ENCODE assay signal across 12 cellular contexts in the genomic region with DNA sequence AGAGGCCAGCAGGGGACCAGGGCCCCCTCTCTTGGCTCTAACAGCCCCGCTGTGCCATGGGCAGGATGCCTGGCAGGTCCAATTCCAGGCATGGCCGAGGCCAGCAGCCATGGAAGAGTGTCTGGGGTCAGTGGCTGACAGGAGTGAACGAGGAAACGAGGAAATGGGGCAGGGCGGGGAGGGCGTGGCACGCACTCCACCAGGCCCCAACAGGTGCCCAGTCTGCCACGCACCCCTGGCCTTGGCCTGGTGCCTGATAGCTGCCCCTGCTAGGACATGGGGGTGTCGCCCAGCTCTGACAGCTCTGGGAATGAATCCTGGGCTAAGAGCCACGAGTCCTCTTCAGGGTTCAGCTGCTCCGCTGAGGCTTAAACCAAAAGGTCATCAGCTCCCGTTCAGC. TPM values are rescaled to one million over a fixed set of nuclear protein-coding genes. Genes with fewer than 3 reads are reported as not detected.
DNase-seq lines count a peak whose midpoint lies in the region; ATAC-seq and TF ChIP-seq lines count a peak whose summit lies in the region.
"Had no signal": no experiment of that assay in that cellular context is flagged by ENCODE, and none has a peak within 500 bp of the region (broad histone marks: within the 10 kb centered on the region; RNA-seq: fewer than 3 reads in every experiment).

No MANE protein-coding gene starts in this region.

- no TSS peak for BruUV-seq in PC-9 (replicated peaks; lab: Mats Ljungman, UMichigan)

- H3F3A ChIP-seq in PC-9 (ENCODE audit: insufficient read depth, low read depth): peaks cover 50% of the 10 kb centered on the region

- no peaks in the 10 kb centered on the region for H3K36me3 Mint-ChIP-seq in CD8-positive, alpha-beta memory T cell

- no peak overlapping the region for H3K4me3 ChIP-seq in CD8-positive, alpha-beta memory T cell (ENCODE audit: low read length)
- H3K4me3 ChIP-seq in PC-9: no peak overlapping the region
- no peak overlapping the region for H3K4me3 ChIP-seq in right atrium auricular region
- no peak overlapping the region for H3K4me3 ChIP-seq in psoas muscle
- H3K4me3 ChIP-seq: suprapubic skin had no signal

- DNase-seq in CD8-positive, alpha-beta memory T cell: no peak
- DNase-seq in PC-9: peak; percentile 61 to 66
- DNase-seq in right atrium auricular region (ENCODE audit: low spot score): no peak
- DNase-seq in psoas muscle: peak in 1 of 2 donors; percentile 27
- DNase-seq in epidermal melanocyte (ENCODE audit: insufficient read length, low spot score): no peak
- DNase-seq in H4 (ENCODE audit: low spot score): no peak
- no peak for DNase-seq in stimulated activated naive CD4-positive, alpha-beta T cell (lab: John Stamatoyannopoulos, UW)
- DNase-seq in NCI-H446 (lab: John Stamatoyannopoulos, UW): no peak
- DNase-seq: head of caudate nucleus, mesendoderm, NCI-H226 had no signal

- H3K9me3 Mint-ChIP-seq in CD8-positive, alpha-beta memory T cell: no peaks in the 10 kb centered on the region

- no peaks in the 10 kb centered on the region for H3K27me3 Mint-ChIP-seq in CD8-positive, alpha-beta memory T cell

- peaks cover 27% of the 10 kb centered on the region for H3K4me1 ChIP-seq in CD8-positive, alpha-beta memory T cell (ENCODE audit: insufficient read depth, low read length)
- H3K4me1 ChIP-seq in PC-9 (replicated peaks; ENCODE audit: insufficient read depth) (peaks cover 75% of the 10 kb centered on the region), right atrium auricular region (peaks cover 0 to 62% of the 10 kb centered on the region in 2 donors), psoas muscle (peaks cover 48% of the 10 kb centered on the region)

- peak overlapping the region in 7 of 8 donors; percentile 94 to 98 (median 96) for H3K27ac Mint-ChIP-seq in CD8-positive, alpha-beta memory T cell

- peaks cover 21 to 37% (median 30%) of the 10 kb centered on the region in 3 donors for H3K4me1 Mint-ChIP-seq in CD8-positive, alpha-beta memory T cell

- H2AFZ ChIP-seq in PC-9: no peak overlapping the region

- peak in 1 of 4 donors; percentile 7 for ATAC-seq in psoas muscle

- intact Hi-C loops in PC-9 (cut with micrococcal nuclease; ENCODE audit: unreplicated experiment): loop anchor here (5.0 kb wide), 5 partner anchors 154 to 374 kb away; no protein-coding TSS in a partner anchor
- intact Hi-C loops in psoas muscle (cut with DNase I): no loop called here

- CTCF ChIA-PET in CD8-positive, alpha-beta memory T cell (lab: Charles Lee): interaction anchor here (0.6 to 3.3 kb wide), 3 partner anchors 8 to 50 kb away, joined by 3 to 24 read pairs (median 4); partner anchors contain the start of gene TBC1D22A
- CTCF ChIA-PET in PC-9 (lab: Charles Lee): interaction anchor here (0.6 kb wide), 3 partner anchors 8 to 79 kb away, joined by 3 to 6 read pairs (median 4); no protein-coding TSS in a partner anchor

- WGBS in psoas muscle, 3 donors: 19 to 30% (median 24%) methylated on average over 10 to 12 of the region's 12 CpGs

- no peaks in the 10 kb centered on the region for H3K9me2 ChIP-seq in PC-9 (ENCODE audit: insufficient read depth)

- H3K36me3 ChIP-seq in CD8-positive, alpha-beta memory T cell (ENCODE audit: insufficient read depth, low read length): no peaks in the 10 kb centered on the region
- H3K36me3 ChIP-seq in PC-9 (ENCODE audit: low read depth) (no peaks in the 10 kb centered on the region), right atrium auricular region (no peaks in the 10 kb centered on the region), psoas muscle (ENCODE audit: insufficient read depth in 1 of 2, low read depth in 1 of 2) (no peaks in the 10 kb centered on the region)
- H3K36me3 ChIP-seq: suprapubic skin had no signal

- H3K27ac ChIP-seq in CD8-positive, alpha-beta memory T cell (ENCODE audit: low read depth, low read length): no peak overlapping the region
- H3K27ac ChIP-seq in PC-9: peak overlapping the region; percentile 79
- H3K27ac ChIP-seq in right atrium auricular region: peak overlapping the region; percentile 92 to 95
- peak overlapping the region; percentile 50 for H3K27ac ChIP-seq in psoas muscle
- H3K27ac ChIP-seq: suprapubic skin had no signal

- H3K79me2 ChIP-seq in PC-9 (ENCODE audit: low read depth): no peaks in the 10 kb centered on the region

- no peaks in the 10 kb centered on the region for H3K9me3 ChIP-seq in CD8-positive, alpha-beta memory T cell (ENCODE audit: low read length)
- H3K9me3 ChIP-seq in PC-9 (ENCODE audit: insufficient read depth, low read depth): no peaks in the 10 kb centered on the region; the same call in 1 of the 2 replicates
- H3K9me3 ChIP-seq in right atrium auricular region: no peaks in the 10 kb centered on the region
- no peaks in the 10 kb centered on the region for H3K9me3 ChIP-seq in psoas muscle
- H3K9me3 ChIP-seq: suprapubic skin had no signal

- POLR2A ChIA-PET in CD8-positive, alpha-beta memory T cell (lab: Charles Lee): interaction anchor here (1.2 to 3.0 kb wide), 4 partner anchors 10 to 41 kb away, joined by 3 to 23 read pairs (median 12); partner anchors contain the start of gene TBC1D22A
- POLR2A ChIA-PET in PC-9 (lab: Charles Lee; ENCODE audit: unreplicated experiment): no interaction called here

- TF ChIP-seq CTCF in PC-9 (conservative IDR thresholded peaks at IDR 0.05) (no peak), right atrium auricular region (IDR thresholded peaks at IDR 0.05) (no peak), psoas muscle (IDR thresholded peaks at IDR 0.05) (no peak)

- no peak overlapping the region for H3K4me3 Mint-ChIP-seq in CD8-positive, alpha-beta memory T cell

- no peaks in the 10 kb centered on the region for H3K27me3 ChIP-seq in CD8-positive, alpha-beta memory T cell (ENCODE audit: insufficient read depth, low read length, poor library complexity, severe bottlenecking)
- no peaks in the 10 kb centered on the region for H3K27me3 ChIP-seq in PC-9 (ENCODE audit: insufficient read depth, low read depth)
- no peaks in the 10 kb centered on the region for H3K27me3 ChIP-seq in right atrium auricular region
- H3K27me3 ChIP-seq in psoas muscle (ENCODE audit: insufficient read depth in 3 of 3, low read length in 2 of 3): no peaks in the 10 kb centered on the region
- H3K27me3 ChIP-seq: suprapubic skin had no signal

- peak overlapping the region; percentile 83 for H3K4me2 ChIP-seq in PC-9

- no peaks in the 10 kb centered on the region for H4K20me1 ChIP-seq in PC-9 (ENCODE audit: insufficient read depth)

RNA-seq across cellular contexts. Expression of gene TBC1D22A, which starts 11.6 kb away (rescaled TPM):
- 10 to 100 TPM; 34.0 to 34.8 TPM for total RNA-seq in CD8-positive, alpha-beta memory T cell
- 26.6 TPM for polyA plus RNA-seq in CD8-positive, alpha-beta memory T cell
- 40.3 and 41.4 TPM in 2 replicates for total RNA-seq in PC-9 (2021)
- 10 to 100 TPM; 11.5 to 15.4 TPM for total RNA-seq in right atrium auricular region
- 10 to 100 TPM; 15.7 to 25.0 (median 20.6) TPM for total RNA-seq in psoas muscle
- 10 to 100 TPM; 11.7 to 19.0 (median 14.8) TPM for polyA plus RNA-seq in psoas muscle
- total RNA-seq in H4 (2014; rRNA removed; shearing (Covaris generic)): 7.0 and 8.6 TPM in 2 replicates

RNA-seq across cellular contexts. Expression of gene CERK, which starts 12.8 kb away (rescaled TPM):
- total RNA-seq in CD8-positive, alpha-beta memory T cell: 10 to 100 TPM; 64.3 to 64.5 TPM
- 108 TPM for polyA plus RNA-seq in CD8-positive, alpha-beta memory T cell
- 24.9 and 25.9 TPM in 2 replicates for total RNA-seq in PC-9 (2021)
- total RNA-seq in right atrium auricular region: 10 to 100 TPM; 46.0 to 59.8 TPM
- total RNA-seq in psoas muscle: 10 to 100 TPM; 26.9 to 38.1 (median 33.9) TPM
- 10 to 100 TPM; 13.0 to 26.8 (median 24.8) TPM for polyA plus RNA-seq in psoas muscle
- 16.9 and 19.6 TPM in 2 replicates for total RNA-seq in H4 (2014; rRNA removed; shearing (Covaris generic))

Comparison
In these comparisons a context has a peak if more than half of its experiments do, and no peak if none do; other contexts are left out.
1. DNase-seq: peak in PC-9 (2 of 2); none in CD8-positive, alpha-beta memory T cell (0 of 5), right atrium auricular region (single experiment), epidermal melanocyte (single experiment), H4 (single experiment), stimulated activated naive CD4-positive, alpha-beta T cell (0 of 6) and NCI-H446 (0 of 2).